In genomic region chr2:216519154-216519762, GRCh38 we compare ENCODE assay signal across 8 cellular contexts. TPM values are rescaled to one million over a fixed set of nuclear protein-coding genes. Genes with fewer than 3 reads are reported as not detected.
DNase-seq lines count a peak whose midpoint lies in the region; ATAC-seq and TF ChIP-seq lines count a peak whose summit lies in the region.

No MANE protein-coding gene starts in this region.

- H3K4me2 ChIP-seq in mesenchymal stem cell (ENCODE audit: low read length, poor library complexity, severe bottlenecking) = no peak overlapping the region

- H3K27ac Mint-ChIP-seq in endodermal cell = no peak overlapping the region

- H3K18ac ChIP-seq in mesenchymal stem cell (ENCODE audit: low read depth in 1 of 2, low read length in 2 of 2) = no peak overlapping the region

- H3K27me3 Mint-ChIP-seq in endodermal cell (ENCODE audit: insufficient read depth) = no peaks in the 10 kb centered on the region

- WGBS in endodermal cell (ENCODE audit: insufficient coverage in 1 of 2, insufficient read length in 1 of 2), 2 experiments = 54 to 75% methylated on average over 2 to 3 of the region's 3 CpGs
- WGBS in mesenchymal stem cell = 95% methylated on average over 2 of the region's 3 CpGs
- 57 to 58% methylated on average over 3 of the region's 3 CpGs for WGBS in tibial nerve, 2 donors

- no peak overlapping the region for H2BK15ac ChIP-seq in mesenchymal stem cell (ENCODE audit: low read depth, poor library complexity, severe bottlenecking)

- no peak overlapping the region for H4K91ac ChIP-seq in mesenchymal stem cell (ENCODE audit: low read length)

- no peak overlapping the region for H3K23ac ChIP-seq in mesenchymal stem cell (ENCODE audit: low read length in 2 of 2)

- TF ChIP-seq POLR2A in tibial nerve (IDR thresholded peaks at IDR 0.05) = no peak

- TF ChIP-seq CTCF in VCaP (conservative IDR thresholded peaks at IDR 0.05) (peak; percentile 81), endodermal cell (conservative IDR thresholded peaks at IDR 0.05) (peak; percentile 90), tibial nerve (IDR thresholded peaks at IDR 0.05) (peak; percentile 66 to 89 (median 71))

- no peak overlapping the region for H2AFZ ChIP-seq in mesenchymal stem cell (ENCODE audit: low read depth, low read length)

- H3K9ac ChIP-seq in endodermal cell (ENCODE audit: extremely low read depth, low read length, poor library complexity, severe bottlenecking) = no peak overlapping the region
- no peak overlapping the region for H3K9ac ChIP-seq in mesenchymal stem cell (ENCODE audit: low read length)

- H3K9me3 ChIP-seq in endodermal cell (ENCODE audit: control insufficient read depth, low read length) (no peaks in the 10 kb centered on the region), mesenchymal stem cell (ENCODE audit: control insufficient read depth, low read length) (no peaks in the 10 kb centered on the region), tibial nerve (no peaks in the 10 kb centered on the region)

- H2BK5ac ChIP-seq in mesenchymal stem cell (ENCODE audit: low read depth, low read length, poor library complexity, severe bottlenecking) = no peak overlapping the region

- peaks cover 5% of the 10 kb centered on the region for H3K4me1 Mint-ChIP-seq in endodermal cell

- no peaks in the 10 kb centered on the region for H3K9me3 Mint-ChIP-seq in endodermal cell

- no peaks in the 10 kb centered on the region for H3K79me1 ChIP-seq in mesenchymal stem cell (replicated peaks; ENCODE audit: low read length, poor library complexity, severe bottlenecking)

- H3K4me1 ChIP-seq in endodermal cell (ENCODE audit: control insufficient read depth, insufficient read depth, low read length) (no peaks in the 10 kb centered on the region), mesenchymal stem cell (ENCODE audit: control insufficient read depth, insufficient read depth, low read depth, low read length) (peaks cover 6% of the 10 kb centered on the region), tibial nerve (peaks cover 0 to 9% (median 0%) of the 10 kb centered on the region in 4 donors)

- no peak overlapping the region for H3K4ac ChIP-seq in mesenchymal stem cell (ENCODE audit: low read depth in 1 of 2, low read length in 2 of 2)

- H2BK12ac ChIP-seq in mesenchymal stem cell (ENCODE audit: low read length in 2 of 2) = no peak overlapping the region

- H2AK5ac ChIP-seq in mesenchymal stem cell (ENCODE audit: low read length, severe bottlenecking) = no peak overlapping the region

- H3K4me3 ChIP-seq in endodermal cell (ENCODE audit: low read length) = no peak overlapping the region
- H3K4me3 ChIP-seq in mesenchymal stem cell (ENCODE audit: insufficient read depth in 1 of 2, low read depth in 1 of 2, low read length in 2 of 2) = no peak overlapping the region
- no peak overlapping the region for H3K4me3 ChIP-seq in tibial nerve

- no peak overlapping the region for H3K14ac ChIP-seq in mesenchymal stem cell (ENCODE audit: low read length in 2 of 2)

- no peak overlapping the region for H4K8ac ChIP-seq in mesenchymal stem cell (ENCODE audit: low read length)

- no peak overlapping the region for H2BK120ac ChIP-seq in mesenchymal stem cell (ENCODE audit: low read depth, low read length)

- H3K27ac ChIP-seq in VCaP = no peak overlapping the region
- H3K27ac ChIP-seq in endodermal cell (ENCODE audit: low read depth, low read length) = no peak overlapping the region
- no peak overlapping the region for H3K27ac ChIP-seq in mesenchymal stem cell (ENCODE audit: low read length, poor library complexity, severe bottlenecking)
- no peak overlapping the region for H3K27ac ChIP-seq in tibial nerve

- TF ChIP-seq EP300 in tibial nerve (IDR thresholded peaks at IDR 0.05) = peak in 1 of 2 donors; percentile 19

- no peak overlapping the region for H3K4me3 Mint-ChIP-seq in endodermal cell

- peak; percentile 54 for ATAC-seq in HG03060 (IDR thresholded peaks at IDR 0.05; ENCODE audit: low read depth, unreplicated experiment)

- DNase-seq in stimulated activated CD4-positive, alpha-beta T cell treated with anti-CD3 and anti-CD28 coated beads, Interleukin-1b, Interleukin-23, amount 100 ng/mL, for 48 hours = peak; percentile 39
- no peak for DNase-seq in stimulated activated CD4-positive, alpha-beta T cell treated with anti-CD3 and anti-CD28 coated beads, Interleukin-12 subunit alpha, Interleukin-12 subunit beta, amount 100 ng/mL, for 4 hours
- peak; percentile 79 for DNase-seq in NCI-H2196 treated with DMSO at 0.1 percent for 48 hours (lab: John Stamatoyannopoulos, UW; ENCODE audit: unreplicated experiment)
- DNase-seq in endodermal cell = peak; percentile 85
- peak; percentile 83 for DNase-seq in mesenchymal stem cell
- peak; percentile 53 to 93 for DNase-seq in tibial nerve (ENCODE audit: low spot score in 2 of 2)

- H3K36me3 Mint-ChIP-seq in endodermal cell (ENCODE audit: low read depth) = no peaks in the 10 kb centered on the region

- no peaks in the 10 kb centered on the region for H3K27me3 ChIP-seq in endodermal cell (ENCODE audit: control insufficient read depth, insufficient read depth, low read length, poor library complexity, severe bottlenecking)
- no peaks in the 10 kb centered on the region for H3K27me3 ChIP-seq in mesenchymal stem cell (ENCODE audit: control insufficient read depth in 1 of 2, insufficient read depth in 1 of 2, low read length in 2 of 2)
- no peaks in the 10 kb centered on the region for H3K27me3 ChIP-seq in tibial nerve

- H3K36me3 ChIP-seq in endodermal cell (ENCODE audit: control insufficient read depth, insufficient read depth, low read length) = peaks cover 4% of the 10 kb centered on the region
- H3K36me3 ChIP-seq in mesenchymal stem cell (ENCODE audit: control insufficient read depth in 1 of 2, insufficient read depth in 2 of 2, low read depth in 1 of 2, low read length in 2 of 2) = peaks cover 0 to 11% of the 10 kb centered on the region in 2 experiments
- peaks cover 0 to 7% (median 0%) of the 10 kb centered on the region in 3 donors for H3K36me3 ChIP-seq in tibial nerve

RNA-seq across cellular contexts. Expression of gene RPL37A, which starts 20.6 kb away (rescaled TPM):
- total RNA-seq in endodermal cell (1,000 to 10,000 TPM; 2,589 to 2,765 TPM), tibial nerve (1,000 to 10,000 TPM; 1,138 to 2,228 (median 1,396) TPM)
- polyA plus RNA-seq in endodermal cell (2013, experiment 1 of 2) = 1,971 TPM
- polyA plus RNA-seq in endodermal cell (2013, experiment 2 of 2) = 1,927 TPM
- 9,229 TPM for polyA plus RNA-seq in mesenchymal stem cell (2013, experiment 1 of 2)
- 8,918 TPM for polyA plus RNA-seq in mesenchymal stem cell (2013, experiment 2 of 2)
